ENCODE assay signal across 17 cellular contexts in genomic region chr5:105475401-105475800, GRCh38.
"Had no signal": no experiment of that assay in that cellular context is flagged by ENCODE, and none has a peak within 500 bp of the region (broad histone marks: within the 10 kb centered on the region; RNA-seq: fewer than 3 reads in every experiment).

No MANE protein-coding gene starts in this region.

- H3K27ac ChIP-seq: breast epithelium, lower lobe of right lung, ovary, thoracic aorta had no signal

- FAIRE-seq: urothelium cell line had no signal

- H3K27me3 Mint-ChIP-seq: stimulated activated naive CD8-positive, alpha-beta T cell treated with anti-CD3 and anti-CD28 coated beads, Interleukin-15, amount 100 ng/mL, for 72 hours had no signal

- H3K4me3 ChIP-seq: breast epithelium, lower lobe of right lung, ovary, thoracic aorta had no signal

- DNase-seq: activated CD4-positive, alpha-beta T cell treated with anti-CD3 and anti-CD28 coated beads for 4 hours; activated CD8-positive, alpha-beta T cell treated with anti-CD3 and anti-CD28 coated beads, Interleukin-2, amount 10 ng/mL, durations not matched to agents 7 days and 5 days; activated naive CD4-positive, alpha-beta T cell; aorta; dermis blood vessel endothelial cell; immature natural killer cell; lower lobe of right lung; ovary; stimulated activated CD4-positive, alpha-beta T cell treated with anti-CD3 and anti-CD28 coated beads, Interleukin-15, amount 100 ng/mL, for 24 hours; stimulated activated CD4-positive, alpha-beta T cell treated with anti-CD3 and anti-CD28 coated beads, Interleukin-4, amount 100 ng/mL, for 4 hours; stimulated activated naive CD8-positive, alpha-beta T cell treated with anti-CD3 and anti-CD28 coated beads, Interleukin-15, amount 100 ng/mL, for 72 hours had no signal

- H3K9me3 ChIP-seq: lower lobe of right lung, ovary had no signal

- H3K36me3 ChIP-seq: breast epithelium, lower lobe of right lung, ovary, thoracic aorta had no signal

- H3K4me1 Mint-ChIP-seq: immature natural killer cell; mesothelial cell of epicardium; neural crest cell; stimulated activated naive CD8-positive, alpha-beta T cell treated with anti-CD3 and anti-CD28 coated beads, Interleukin-15, amount 100 ng/mL, for 72 hours had no signal

- H3K27ac Mint-ChIP-seq: activated CD8-positive, alpha-beta T cell treated with anti-CD3 and anti-CD28 coated beads, Interleukin-2, amount 10 ng/mL, durations not matched to agents 7 days and 5 days; activated T-helper 1 cell treated with anti-CD3 and anti-CD28 coated beads, Interleukin-12 subunit alpha, Interleukin-12 subunit beta, Interleukin-2, Interleukin-4 antibody, amounts not matched to agents 30 ng/mL and 10 ng/mL and 1 ng/mL, durations not matched to agents 14 hours and 24 hours and 36 hours; immature natural killer cell; mesothelial cell of epicardium; stimulated activated naive CD8-positive, alpha-beta T cell treated with anti-CD3 and anti-CD28 coated beads, Interleukin-15, amount 100 ng/mL, for 72 hours had no signal

- H3K36me3 Mint-ChIP-seq: immature natural killer cell had no signal

- H3K4me3 Mint-ChIP-seq: activated CD8-positive, alpha-beta T cell treated with anti-CD3 and anti-CD28 coated beads, Interleukin-2, amount 10 ng/mL, durations not matched to agents 7 days and 5 days; activated T-helper 1 cell treated with anti-CD3 and anti-CD28 coated beads, Interleukin-12 subunit alpha, Interleukin-12 subunit beta, Interleukin-2, Interleukin-4 antibody, amounts not matched to agents 30 ng/mL and 10 ng/mL and 1 ng/mL, durations not matched to agents 14 hours and 24 hours and 36 hours; immature natural killer cell; mesothelial cell of epicardium; neural crest cell; stimulated activated naive CD8-positive, alpha-beta T cell treated with anti-CD3 and anti-CD28 coated beads, Interleukin-15, amount 100 ng/mL, for 72 hours had no signal

- ATAC-seq: activated CD8-positive, alpha-beta T cell treated with anti-CD3 and anti-CD28 coated beads, Interleukin-2, amount 10 ng/mL, durations not matched to agents 7 days and 5 days; lower lobe of right lung; stimulated activated naive CD8-positive, alpha-beta T cell treated with anti-CD3 and anti-CD28 coated beads, Interleukin-15, amount 100 ng/mL, for 72 hours had no signal

- H3K4me1 ChIP-seq: breast epithelium, lower lobe of right lung had no signal

- H3K9me3 Mint-ChIP-seq: neural crest cell had no signal

- H3K27me3 ChIP-seq: breast epithelium, ovary had no signal
